ENCODE assay signal across 8 cellular contexts in genomic region chr9:136109351-136110081, GRCh38. TPM values are rescaled to one million over a fixed set of nuclear protein-coding genes. Genes with fewer than 3 reads are reported as not detected.
DNase-seq lines count a peak whose midpoint lies in the region; ATAC-seq, FAIRE-seq and TF ChIP-seq lines count a peak whose summit lies in the region.

No MANE protein-coding gene starts in this region.

- POLR2A ChIA-PET in activated B cell treated with CpG ODN at 0.5 μM for 24 hours (lab: Charles Lee), result interaction anchor here (0.6 to 1.3 kb wide), 3 partner anchors 8 to 254 kb away, joined by 3 to 11 read pairs (median 5); partner anchors contain the start of gene DNLZ

- peaks cover 3% of the 10 kb centered on the region for H3K27me3 Mint-ChIP-seq in activated B cell treated with CpG ODN at 0.5 μM for 24 hours

- no peaks in the 10 kb centered on the region for H3K9me1 ChIP-seq in keratinocyte (ENCODE audit: control insufficient read depth, extremely low read depth, insufficient read depth, low read length)

- H3K4me3 ChIP-seq in cardiac fibroblast (replicated peaks in 1 of 2; ENCODE audit: low read depth in 2 of 2, low read length in 2 of 2) (peak overlapping the region; percentile 5 to 35), keratinocyte (ENCODE audit: control insufficient read depth in 2 of 3, extremely low read depth in 1 of 3, insufficient read depth in 2 of 3, low read depth in 1 of 3, low read length in 3 of 3) (peak overlapping the region in 2 of 3 experiments; percentile 14 to 20)

- peak overlapping the region; percentile 77 for H3K4me3 Mint-ChIP-seq in activated B cell treated with CpG ODN at 0.5 μM for 24 hours

- intact Hi-C loops in activated B cell treated with CpG ODN at 0.5 μM for 24 hours (cut with micrococcal nuclease), result loop anchor here (1.0 to 2.0 kb wide), 2 partner anchors 9 to 15 kb away; partner anchors contain the start of genes NACC2 and TMEM250

- ATAC-seq in HG03139 (IDR thresholded peaks at IDR 0.05; ENCODE audit: unreplicated experiment) (peak; percentile 66), activated B cell treated with CpG ODN at 0.5 μM for 24 hours (ENCODE audit: low read depth) (peak; percentile 92)

- peaks cover 33% of the 10 kb centered on the region for H3K4me1 ChIP-seq in keratinocyte (ENCODE audit: control insufficient read depth, extremely low read depth, insufficient read depth, low read length)

- peak overlapping the region; percentile 13 for H2AFZ ChIP-seq in keratinocyte (ENCODE audit: control insufficient read depth, low read length)

- peaks cover 27% of the 10 kb centered on the region for H3K27me3 ChIP-seq in keratinocyte (ENCODE audit: control insufficient read depth, extremely low read depth, insufficient read depth, low read length)

- CTCF ChIA-PET in activated B cell treated with CpG ODN at 0.5 μM for 24 hours (lab: Charles Lee), result interaction anchor here (0.9 to 1.0 kb wide), 3 partner anchors 9 to 142 kb away, joined by 3 to 4 read pairs (median 4); partner anchors contain the start of gene TMEM250

- TF ChIP-seq POLR2A in GM18951 (IDR thresholded peaks at IDR 0.05; ENCODE audit: extremely low read depth, insufficient read depth, insufficient read length), result peak; percentile 71

- H3K9me3 ChIP-seq in keratinocyte (ENCODE audit: control insufficient read depth, low read depth, low read length), result peaks cover 6% of the 10 kb centered on the region

- peak overlapping the region; percentile 33 for H3K9ac ChIP-seq in keratinocyte (ENCODE audit: control insufficient read depth, extremely low read depth, insufficient read depth, low read length)

- DNase-seq in AG08395 (ENCODE audit: low spot score) (peak; percentile 93), NCI-H2196 treated with DMSO at 0.1 percent for 48 hours (lab: John Stamatoyannopoulos, UW; ENCODE audit: unreplicated experiment) (peak; percentile 83), activated B cell treated with CpG ODN at 0.5 μM for 24 hours (peak; percentile 73), cardiac fibroblast (ENCODE audit: low read depth in 2 of 2) (peak; percentile 88 to 96), keratinocyte (ENCODE audit: low read depth, low spot score) (peak; percentile 69)
- peak; percentile 95 for DNase-seq in stimulated activated CD4-positive, alpha-beta T cell treated with anti-CD3 and anti-CD28 coated beads, Interleukin-15, amount 100 ng/mL, for 24 hours

- peak overlapping the region; percentile 20 for H3K27ac ChIP-seq in keratinocyte (ENCODE audit: control insufficient read depth, insufficient read depth, low read length)

- H3K36me3 Mint-ChIP-seq in activated B cell treated with CpG ODN at 0.5 μM for 24 hours (ENCODE audit: low read depth), result peaks cover 7% of the 10 kb centered on the region

- no peak for TF ChIP-seq CTCF in activated B cell treated with CpG ODN at 0.5 μM for 24 hours (IDR thresholded peaks at IDR 0.05)
- no peak for TF ChIP-seq CTCF in cardiac fibroblast (IDR thresholded peaks at IDR 0.05; ENCODE audit: low read depth, low read length)
- no peak for TF ChIP-seq CTCF in keratinocyte (optimal IDR thresholded peaks at IDR 0.05 in 1 of 3, IDR thresholded peaks at IDR 0.05 in 1 of 3, conservative IDR thresholded peaks at IDR 0.05 in 1 of 3; ENCODE audit: extremely low read depth in 1 of 3, insufficient read depth in 2 of 3, low read length in 3 of 3)

- H4K20me1 ChIP-seq in keratinocyte (ENCODE audit: control insufficient read depth, extremely low read depth, insufficient read depth, low read length), result no peaks in the 10 kb centered on the region

- H3K27ac Mint-ChIP-seq in activated B cell treated with CpG ODN at 0.5 μM for 24 hours, result no peak overlapping the region

- peaks cover 0 to 1% of the 10 kb centered on the region in 2 experiments for H3K36me3 ChIP-seq in keratinocyte (ENCODE audit: control insufficient read depth in 2 of 2, extremely low read depth in 1 of 2, insufficient read depth in 2 of 2, low read length in 2 of 2)

- dilution Hi-C loops in keratinocyte (cut with MboI; ENCODE audit: extremely low pct_ligation_motif_present, low sequenced_read_pairs), result no loop called here

- in situ Hi-C loops in GM18951 (cut with MboI; ENCODE audit: low sequenced_read_pairs, unreplicated experiment), result loop anchor here (10.0 kb wide), 1 partner anchor 145 kb away; the partner anchor contains the start of gene UBAC1

- peaks cover 36% of the 10 kb centered on the region for H3K4me1 Mint-ChIP-seq in activated B cell treated with CpG ODN at 0.5 μM for 24 hours

- H3K79me2 ChIP-seq in keratinocyte (ENCODE audit: control insufficient read depth, insufficient read depth, low read length), result no peaks in the 10 kb centered on the region

- FAIRE-seq in keratinocyte (lab: Jason Lieb, UNC), result no peak

- no peaks in the 10 kb centered on the region for H3K9me3 Mint-ChIP-seq in activated B cell treated with CpG ODN at 0.5 μM for 24 hours

- H3K4me2 ChIP-seq in keratinocyte (ENCODE audit: control insufficient read depth, extremely low read depth, insufficient read depth, low read depth, low read length), result peak overlapping the region; percentile 76

RNA-seq across cellular contexts. Expression of gene TMEM250, which starts 9.2 kb away (rescaled TPM):
- 23.3 and 23.4 TPM in 2 replicates for total RNA-seq in activated B cell treated with CpG ODN at 0.5 μM for 24 hours
- polyA plus RNA-seq in keratinocyte, result 9.9 to 19.2 TPM (median 14.3 TPM) in 3 replicates
- 6.3 TPM for polyA plus RNA-seq in keratinocyte (2011; ENCODE audit: low read depth)
- polyA plus RNA-seq in keratinocyte (2011; cell fraction: cytosol; rRNA removed), result 7.3 and 16.1 TPM in 2 replicates
- polyA plus RNA-seq in keratinocyte (2011; cell fraction: nucleus; rRNA removed), result 11.8 and 16.3 TPM in 2 replicates
- 15.1 and 29.8 TPM in 2 replicates for polyA plus RNA-seq in keratinocyte (2012; ENCODE audit: low replicate concordance)
- 10.9 to 20.6 TPM (median 12.1 TPM) in 3 replicates for polyA minus RNA-seq in keratinocyte
- 46.0 TPM for polyA minus RNA-seq in keratinocyte (2011; cell fraction: cytosol; rRNA and poly(A)+ RNA removed)
- 12.1 and 13.0 TPM in 2 replicates for polyA minus RNA-seq in keratinocyte (2011; cell fraction: nucleus; rRNA and poly(A)+ RNA removed)

RNA-seq across cellular contexts. Expression of gene NACC2, which starts 14.4 kb away (rescaled TPM):
- total RNA-seq in activated B cell treated with CpG ODN at 0.5 μM for 24 hours, result 1.5 and 1.6 TPM in 2 replicates
- polyA plus RNA-seq in keratinocyte, result 4.6 to 7.4 TPM (median 6.6 TPM) in 3 replicates
- polyA plus RNA-seq in keratinocyte (2011; ENCODE audit: low read depth), result 2.4 TPM
- polyA plus RNA-seq in keratinocyte (2011; cell fraction: cytosol; rRNA removed), result 3.9 and 7.6 TPM in 2 replicates
- 16.1 and 18.5 TPM in 2 replicates for polyA plus RNA-seq in keratinocyte (2011; cell fraction: nucleus; rRNA removed)
- polyA plus RNA-seq in keratinocyte (2012; ENCODE audit: low replicate concordance), result 3.7 and 10.0 TPM in 2 replicates
- polyA minus RNA-seq in keratinocyte, result 10.5 to 18.5 TPM (median 14.2 TPM) in 3 replicates
- 28.0 TPM for polyA minus RNA-seq in keratinocyte (2011; cell fraction: cytosol; rRNA and poly(A)+ RNA removed)
- polyA minus RNA-seq in keratinocyte (2011; cell fraction: nucleus; rRNA and poly(A)+ RNA removed), result 20.9 and 22.5 TPM in 2 replicates

Comparison
In these comparisons a context has a peak if more than half of its experiments do, and no peak if none do; other contexts are left out.
1. Peak in every context shown above with its lines: DNase-seq, ATAC-seq, H3K4me3 ChIP-seq and H3K27ac ChIP-seq.